Comparison of ENCODE assay signal across 10 cellular contexts in genomic region chr5:758698-759053, GRCh38. TPM values are rescaled to one million over a fixed set of nuclear protein-coding genes. Genes with fewer than 3 reads are reported as not detected.
DNase-seq lines count a peak whose midpoint lies in the region; ATAC-seq, FAIRE-seq and TF ChIP-seq lines count a peak whose summit lies in the region.
"Had no signal": no experiment of that assay in that cellular context is flagged by ENCODE, and none has a peak within 500 bp of the region (broad histone marks: within the 10 kb centered on the region; RNA-seq: fewer than 3 reads in every experiment).

No MANE protein-coding gene starts in this region.

- H3K4me1 ChIP-seq in A549 (peaks cover 17% of the 10 kb centered on the region; the same call in 2 of the 3 replicates), Peyer's patch (peaks cover 9 to 36% (median 19%) of the 10 kb centered on the region in 4 donors)

- ATAC-seq in A549 (peak in 1 of 2 experiments; percentile 2; a peak in 1 of 6 replicates), Right ventricle myocardium superior (ENCODE audit: poor library complexity) (peak; percentile 1), GM21381 (IDR thresholded peaks at IDR 0.05; ENCODE audit: unreplicated experiment) (no peak)
- no peak for ATAC-seq in natural killer cell treated with Interleukin-12 subunit alpha and Interleukin-12 subunit beta and Interleukin-15 and Interleukin-18, amount 100 ng/mL, for 72 hours

- H3K27me3 Mint-ChIP-seq in natural killer cell treated with Interleukin-12 subunit alpha and Interleukin-12 subunit beta and Interleukin-15 and Interleukin-18, amount 100 ng/mL, for 72 hours, result peaks cover 2 to 7% of the 10 kb centered on the region in 2 donors

- CTCF ChIA-PET in A549 (lab: Yijun Ruan, JAX), result interaction anchor here (0.8 to 1.3 kb wide), 3 partner anchors 35 to 144 kb away, joined by 3 to 4 read pairs (median 4); no protein-coding TSS in a partner anchor

- no peaks in the 10 kb centered on the region for H3K36me3 ChIP-seq in Peyer's patch

- 76% methylated on average over 15 of the region's 15 CpGs for WGBS in A549 (ENCODE audit: missing lambda C conversion rate)

- TF ChIP-seq POLR2A in A549 (IDR thresholded peaks at IDR 0.05; ENCODE audit: low read length) (no peak), Peyer's patch (IDR thresholded peaks at IDR 0.05) (no peak)

- no peak for FAIRE-seq in A549 (lab: Jason Lieb, UNC)

- TF ChIP-seq EP300 in A549 (IDR thresholded peaks at IDR 0.05), result no peak

- H3K9me3 Mint-ChIP-seq in natural killer cell treated with Interleukin-12 subunit alpha and Interleukin-12 subunit beta and Interleukin-15 and Interleukin-18, amount 100 ng/mL, for 72 hours, result no peaks in the 10 kb centered on the region

- H3K27ac ChIP-seq in A549 (peak overlapping the region in 1 of 2 experiments; percentile 10; a peak in 3 of 6 replicates), Peyer's patch (peak overlapping the region; percentile 40 to 80 (median 62))

- no peaks in the 10 kb centered on the region for H3K36me3 Mint-ChIP-seq in natural killer cell treated with Interleukin-12 subunit alpha and Interleukin-12 subunit beta and Interleukin-15 and Interleukin-18, amount 100 ng/mL, for 72 hours
- H3K36me3 Mint-ChIP-seq: naive B cell had no signal

- TF ChIP-seq RAD21 in A549 (conservative IDR thresholded peaks at IDR 0.05 in 1 of 2, IDR thresholded peaks at IDR 0.05 in 1 of 2), result no peak

- H3K4me3 ChIP-seq in A549 (no peak overlapping the region), Peyer's patch (peak overlapping the region in 1 of 4 donors; percentile 4)

- H3K9me3 ChIP-seq in A549 (no peaks in the 10 kb centered on the region), Peyer's patch (no peaks in the 10 kb centered on the region)

- intact Hi-C loops in Right ventricle myocardium superior (cut with DNase I), result no loop called here

- peak overlapping the region; percentile 59 for H3K4me2 ChIP-seq in A549

- H3K27ac Mint-ChIP-seq in natural killer cell treated with Interleukin-12 subunit alpha and Interleukin-12 subunit beta and Interleukin-15 and Interleukin-18, amount 100 ng/mL, for 72 hours, result no peak overlapping the region
- H3K27ac Mint-ChIP-seq: naive B cell had no signal

- POLR2A ChIA-PET in A549 (lab: Yijun Ruan, JAX), result no interaction called here

- H3K4me3 Mint-ChIP-seq in natural killer cell treated with Interleukin-12 subunit alpha and Interleukin-12 subunit beta and Interleukin-15 and Interleukin-18, amount 100 ng/mL, for 72 hours, result peak overlapping the region; percentile 13
- H3K4me3 Mint-ChIP-seq: naive B cell had no signal

- no peak for DNase-seq in A549 (ENCODE audit: low read depth in 1 of 2, low spot score in 1 of 2)
- DNase-seq in Peyer's patch, result no peak
- no peak for DNase-seq in Right ventricle myocardium superior
- no peak for DNase-seq in natural killer cell treated with Interleukin-12 subunit alpha and Interleukin-12 subunit beta and Interleukin-15 and Interleukin-18, amount 100 ng/mL, for 72 hours (ENCODE audit: low spot score)
- DNase-seq in HCEC 1CT, result no peak
- no peak for DNase-seq in putamen (ENCODE audit: low spot score)
- no peak for DNase-seq in HuH-7.5 (ENCODE audit: low spot score)
- DNase-seq: naive B cell had no signal

- H3K4me1 Mint-ChIP-seq in natural killer cell treated with Interleukin-12 subunit alpha and Interleukin-12 subunit beta and Interleukin-15 and Interleukin-18, amount 100 ng/mL, for 72 hours (ENCODE audit: low read depth in 2 of 2), result peaks cover 5 to 7% of the 10 kb centered on the region in 2 donors

- TF ChIP-seq CTCF in A549 (IDR thresholded peaks at IDR 0.05) (no peak), Peyer's patch (IDR thresholded peaks at IDR 0.05) (no peak)

- H3K27me3 ChIP-seq in Peyer's patch, result no peaks in the 10 kb centered on the region

TF ChIP-seq in A549, 52 proteins besides CTCF, POLR2A, EP300 and RAD21:
- no peak for TF ChIP-seq NFE2L2 (conservative IDR thresholded peaks at IDR 0.05; ENCODE audit: low read length)
- no peak for TF ChIP-seq ESRRA (IDR thresholded peaks at IDR 0.05; ENCODE audit: borderline replicate concordance, low read length)
- TF ChIP-seq FOXS1 (CRISPR knock-in tag; IDR thresholded peaks at IDR 0.05), result no peak
- no peak for TF ChIP-seq SREBF2 (IDR thresholded peaks at IDR 0.05)
- TF ChIP-seq RCOR1 (IDR thresholded peaks at IDR 0.05; ENCODE audit: low read depth, low read length), result no peak
- TF ChIP-seq, protein P1, sequence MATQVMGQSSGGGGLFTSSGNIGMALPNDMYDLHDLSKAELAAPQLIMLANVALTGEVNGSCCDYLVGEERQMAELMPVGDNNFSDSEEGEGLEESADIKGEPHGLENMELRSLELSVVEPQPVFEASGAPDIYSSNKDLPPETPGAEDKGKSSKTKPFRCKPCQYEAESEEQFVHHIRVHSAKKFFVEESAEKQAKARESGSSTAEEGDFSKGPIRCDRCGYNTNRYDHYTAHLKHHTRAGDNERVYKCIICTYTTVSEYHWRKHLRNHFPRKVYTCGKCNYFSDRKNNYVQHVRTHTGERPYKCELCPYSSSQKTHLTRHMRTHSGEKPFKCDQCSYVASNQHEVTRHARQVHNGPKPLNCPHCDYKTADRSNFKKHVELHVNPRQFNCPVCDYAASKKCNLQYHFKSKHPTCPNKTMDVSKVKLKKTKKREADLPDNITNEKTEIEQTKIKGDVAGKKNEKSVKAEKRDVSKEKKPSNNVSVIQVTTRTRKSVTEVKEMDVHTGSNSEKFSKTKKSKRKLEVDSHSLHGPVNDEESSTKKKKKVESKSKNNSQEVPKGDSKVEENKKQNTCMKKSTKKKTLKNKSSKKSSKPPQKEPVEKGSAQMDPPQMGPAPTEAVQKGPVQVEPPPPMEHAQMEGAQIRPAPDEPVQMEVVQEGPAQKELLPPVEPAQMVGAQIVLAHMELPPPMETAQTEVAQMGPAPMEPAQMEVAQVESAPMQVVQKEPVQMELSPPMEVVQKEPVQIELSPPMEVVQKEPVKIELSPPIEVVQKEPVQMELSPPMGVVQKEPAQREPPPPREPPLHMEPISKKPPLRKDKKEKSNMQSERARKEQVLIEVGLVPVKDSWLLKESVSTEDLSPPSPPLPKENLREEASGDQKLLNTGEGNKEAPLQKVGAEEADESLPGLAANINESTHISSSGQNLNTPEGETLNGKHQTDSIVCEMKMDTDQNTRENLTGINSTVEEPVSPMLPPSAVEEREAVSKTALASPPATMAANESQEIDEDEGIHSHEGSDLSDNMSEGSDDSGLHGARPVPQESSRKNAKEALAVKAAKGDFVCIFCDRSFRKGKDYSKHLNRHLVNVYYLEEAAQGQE (IDR thresholded peaks at IDR 0.05), result no peak
- TF ChIP-seq TFCP2L1 (CRISPR knock-in tag; IDR thresholded peaks at IDR 0.05), result no peak
- TF ChIP-seq BCL3 (IDR thresholded peaks at IDR 0.05), result no peak
- no peak for TF ChIP-seq MAZ (IDR thresholded peaks at IDR 0.05; ENCODE audit: borderline replicate concordance, low read depth, low read length)
- TF ChIP-seq CHD4 (IDR thresholded peaks at IDR 0.05; ENCODE audit: borderline replicate concordance), result no peak
TF ChIP-seq in A549: peak in this region for 0.

RNA-seq across cellular contexts. Expression of gene ZDHHC11B, which starts 25.9 kb away (rescaled TPM):
- polyA plus RNA-seq in A549 (2011; rRNA removed) (0.18 and 0.70 TPM in 2 replicates), A549 (2017; fragmentation: RNase III; extraction: RNeasy Plus Mini Kit Qiagen cat#74134 plus additional on column Dnase treatment) (0.97 to 1.4 TPM (median 1.0 TPM) in 3 replicates)
- 0.08 and 0.20 TPM in 2 replicates for polyA plus RNA-seq in A549 (2012; cell fraction: cytosol; rRNA removed)
- polyA plus RNA-seq in A549 (2012; cell fraction: nucleus; rRNA removed), result 1.3 and 2.6 TPM in 2 replicates
- 1.5 and 3.6 TPM in 2 replicates for polyA minus RNA-seq in A549 (2011; rRNA and poly(A)+ RNA removed)
- total RNA-seq in Peyer's patch (10 to 100 TPM in 3 of 4 donors, 1 to 10 TPM in 1; 4.6 to 52.0 (median 28.6) TPM), Right ventricle myocardium superior (18.8 TPM)
- 1 to 10 TPM in 1 of 2 donors, not detected in 1; 1.2 TPM for total RNA-seq in natural killer cell treated with Interleukin-12 subunit alpha and Interleukin-12 subunit beta and Interleukin-15 and Interleukin-18, amount 100 ng/mL, for 72 hours
- total RNA-seq: T-helper 1 cell treated with Interleukin-12 subunit alpha and Interleukin-12 subunit beta and Interleukin-4 antibody, amounts not matched to agents 30 ng/mL and 1 ng/mL, for 36 hours had no signal
